28 cellular contexts compared by ENCODE assay signal in the genomic region with DNA sequence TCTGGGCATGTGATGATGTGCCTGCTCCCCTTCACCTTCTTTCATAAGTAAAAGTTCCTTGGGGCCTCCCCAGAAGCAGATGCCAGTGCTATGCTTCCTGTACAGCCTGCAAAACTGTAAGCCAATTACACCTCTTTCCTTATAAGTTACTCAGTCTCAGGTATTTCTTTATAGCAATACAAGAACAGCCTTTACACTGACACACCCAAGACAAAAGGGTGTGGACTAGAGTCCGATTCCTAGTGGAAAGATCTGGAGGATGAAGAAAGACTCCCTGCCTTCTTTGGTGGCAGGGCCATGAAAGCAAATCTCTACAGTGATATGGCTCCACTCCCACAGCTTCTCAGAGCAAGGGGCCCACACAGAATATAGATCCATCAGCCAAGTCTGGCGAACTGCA.
"Had no signal": no experiment of that assay in that cellular context is flagged by ENCODE, and none has a peak within 500 bp of the region (broad histone marks: within the 10 kb centered on the region; RNA-seq: fewer than 3 reads in every experiment).

No MANE protein-coding gene starts in this region.

- H3K4me3 Mint-ChIP-seq: effector memory CD8-positive, alpha-beta T cell; endodermal cell; immature natural killer cell; mesothelial cell of epicardium; naive thymus-derived CD4-positive, alpha-beta T cell had no signal

- H3K36me3 Mint-ChIP-seq: immature natural killer cell, mesothelial cell of epicardium had no signal

- H3K9me3 ChIP-seq: esophagus squamous epithelium, gastrocnemius medialis, lower lobe of right lung had no signal

- H3K4me3 ChIP-seq: dorsolateral prefrontal cortex, esophagus squamous epithelium, gastrocnemius medialis, heart right ventricle, hepatocyte, left lung, lower lobe of right lung had no signal

- H3K9me3 Mint-ChIP-seq: effector memory CD8-positive, alpha-beta T cell had no signal

- H3K36me3 ChIP-seq: esophagus squamous epithelium, gastrocnemius medialis, heart right ventricle, left lung, lower lobe of right lung had no signal

- H3K27ac Mint-ChIP-seq: effector memory CD8-positive, alpha-beta T cell; endodermal cell; immature natural killer cell; mesothelial cell of epicardium; naive thymus-derived CD4-positive, alpha-beta T cell had no signal

- ATAC-seq: effector memory CD8-positive, alpha-beta T cell; esophagus mucosa; gastrocnemius medialis; heart right ventricle; left lung; left ventricle myocardium superior; lower lobe of right lung; naive thymus-derived CD4-positive, alpha-beta T cell had no signal

- H3K27me3 ChIP-seq: dorsolateral prefrontal cortex, esophagus squamous epithelium, gastrocnemius medialis, heart right ventricle, hepatocyte, left lung had no signal

- H3K27ac ChIP-seq: dorsolateral prefrontal cortex, epithelial cell of prostate, esophagus squamous epithelium, gastrocnemius medialis, heart right ventricle, hepatocyte, left lung, lower lobe of right lung had no signal

- H3K4me1 ChIP-seq: esophagus squamous epithelium, gastrocnemius medialis, heart right ventricle, left lung, lower lobe of right lung had no signal

- DNase-seq: cortex of kidney; dermis blood vessel endothelial cell; dorsolateral prefrontal cortex; effector CD8-positive, alpha-beta T cell; effector memory CD8-positive, alpha-beta T cell; endodermal cell; erythroblast; esophagus squamous epithelium; foreskin fibroblast; foreskin melanocyte; gastrocnemius medialis; glutamatergic neuron; head of caudate nucleus; heart right ventricle; hypothalamus; immature natural killer cell; islet precursor cell; kidney; kidney glomerular epithelial cell; left lung; left ventricle myocardium superior; lower lobe of right lung; mesenchymal stem cell; naive thymus-derived CD4-positive, alpha-beta T cell had no signal

- H3K27me3 Mint-ChIP-seq: effector memory CD8-positive, alpha-beta T cell had no signal

- H3K4me1 Mint-ChIP-seq: endodermal cell; immature natural killer cell; mesothelial cell of epicardium; naive thymus-derived CD4-positive, alpha-beta T cell had no signal
